Comparison of ENCODE assay signal across 10 cellular contexts in genomic region chr9:31908158-31908890, GRCh38.
DNase-seq lines count a peak whose midpoint lies in the region; ATAC-seq and TF ChIP-seq lines count a peak whose summit lies in the region.
"Had no signal": no experiment of that assay in that cellular context is flagged by ENCODE, and none has a peak within 500 bp of the region (broad histone marks: within the 10 kb centered on the region; RNA-seq: fewer than 3 reads in every experiment).

No MANE protein-coding gene starts in this region.

- H3K9me3 ChIP-seq in MM.1S (replicated peaks; ENCODE audit: insufficient read depth, low read length), result no peaks in the 10 kb centered on the region

- no peak for TF ChIP-seq CTCF in MM.1S (IDR thresholded peaks at IDR 0.05; ENCODE audit: low read length)

- no peaks in the 10 kb centered on the region for H4K20me1 ChIP-seq in MM.1S (ENCODE audit: insufficient read depth, low read length)

- peak overlapping the region; percentile 67 for H3K4me2 ChIP-seq in MM.1S (ENCODE audit: low read depth, low read length)

- ATAC-seq in GM18861 (IDR thresholded peaks at IDR 0.05; ENCODE audit: unreplicated experiment) (peak; percentile 88), HG02588 (IDR thresholded peaks at IDR 0.05; ENCODE audit: unreplicated experiment) (peak; percentile 85), GM19328 (IDR thresholded peaks at IDR 0.05; ENCODE audit: unreplicated experiment) (no peak), HG03097 (IDR thresholded peaks at IDR 0.05; ENCODE audit: low FRiP score, unreplicated experiment) (no peak)

- no peaks in the 10 kb centered on the region for H3K36me3 ChIP-seq in MM.1S (replicated peaks; ENCODE audit: insufficient read depth, low read length)

- H3K4me3 ChIP-seq in MM.1S (ENCODE audit: low read length), result peak overlapping the region; percentile 70

- H3F3A ChIP-seq in MM.1S (ENCODE audit: insufficient read depth, low read length), result peaks cover 10% of the 10 kb centered on the region

- H3K4me1 ChIP-seq in MM.1S (ENCODE audit: low read length), result peaks cover 9% of the 10 kb centered on the region; the same call in 1 of the 2 replicates

- no peaks in the 10 kb centered on the region for H3K79me2 ChIP-seq in MM.1S (ENCODE audit: low read length)

- peak; percentile 55 for DNase-seq in MM.1S
- peak; percentile 71 for DNase-seq in islet precursor cell
- DNase-seq in activated T-cell treated with anti-CD3 and anti-CD28 coated beads, Interleukin-2, amount 50 U/mL, for 48 hours, result no peak
- DNase-seq in NCI-H2171 treated with DMSO at 0.1 percent for 48 hours (lab: John Stamatoyannopoulos, UW), result no peak
- DNase-seq: H7 had no signal

- no peaks in the 10 kb centered on the region for H3K9me2 ChIP-seq in MM.1S (replicated peaks; ENCODE audit: insufficient read depth, low read length)

- H3K9ac ChIP-seq in MM.1S (ENCODE audit: low read length), result peak overlapping the region; percentile 50; the same call in 1 of the 2 replicates

- peak overlapping the region; percentile 70; the same call in 1 of the 2 replicates for H3K27ac ChIP-seq in MM.1S (ENCODE audit: low read length)
- H3K27ac ChIP-seq: VCaP had no signal

- peak overlapping the region; percentile 91 for H2AFZ ChIP-seq in MM.1S (ENCODE audit: low read length)

- no peaks in the 10 kb centered on the region for H3K27me3 ChIP-seq in MM.1S (replicated peaks; ENCODE audit: insufficient read depth, low read length)

Comparison
In these comparisons a context has a peak if more than half of its experiments do, and no peak if none do; other contexts are left out.
1. ATAC-seq: peak in GM18861 (single experiment) and HG02588 (single experiment); none in GM19328 (single experiment) and HG03097 (single experiment).
2. DNase-seq: peak in MM.1S (single experiment) and islet precursor cell (single experiment); none in activated T-cell treated with anti-CD3 and anti-CD28 coated beads, Interleukin-2, amount 50 U/mL, for 48 hours (0 of 2) and NCI-H2171 treated with DMSO at 0.1 percent for 48 hours (single experiment).